Comparison of ENCODE assay signal across 8 cellular contexts in the genomic region with DNA sequence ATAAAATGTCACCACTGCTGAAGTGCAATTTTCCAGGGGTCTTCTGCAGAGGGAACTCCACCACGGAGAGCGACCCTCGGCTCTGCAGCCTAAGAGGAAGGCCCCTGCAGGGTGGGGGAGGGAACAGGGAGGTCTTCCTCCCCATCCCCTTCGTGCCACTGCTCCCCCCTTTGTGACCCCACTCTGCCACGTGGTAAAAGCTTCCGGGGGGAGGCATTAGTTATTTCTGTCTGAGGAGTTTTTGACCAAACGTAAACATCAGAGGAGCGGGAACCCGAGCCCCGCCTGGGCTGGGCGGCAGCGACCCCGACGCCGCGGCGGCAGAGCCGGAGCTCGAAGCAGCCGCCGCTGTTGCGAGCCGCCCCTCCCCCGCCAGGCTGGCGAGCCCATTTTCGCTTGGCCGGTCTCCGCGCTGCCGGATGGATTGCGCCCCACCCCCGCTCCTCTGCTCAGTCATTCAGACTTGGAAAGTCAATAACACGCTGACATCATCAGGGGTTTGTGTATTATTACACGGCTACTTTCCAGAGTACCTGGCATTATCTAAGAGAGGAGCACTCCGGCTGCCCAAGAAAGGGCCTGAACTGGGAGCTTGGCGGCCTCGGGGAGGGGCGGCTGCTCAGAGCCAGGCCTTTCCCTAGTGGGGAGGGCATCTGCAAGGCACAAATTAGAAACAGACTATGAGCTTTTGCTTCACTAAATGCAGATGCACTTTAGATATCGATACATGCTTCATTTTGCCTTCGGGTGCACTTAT.
DNase-seq lines count a peak whose midpoint lies in the region; ATAC-seq and TF ChIP-seq lines count a peak whose summit lies in the region.

No MANE protein-coding gene starts in this region.

- H3K27ac ChIP-seq in AG04450 (ENCODE audit: low read depth, low read length) = peak overlapping the region; percentile 31

- H3K27me3 ChIP-seq in AG04450 (ENCODE audit: control insufficient read depth, insufficient read depth, low read length) = no peaks in the 10 kb centered on the region

- H3K4me3 Mint-ChIP-seq in WTC11 (peak overlapping the region; percentile 68), immature natural killer cell (peak overlapping the region; percentile 91 to 94 (median 93))

- peaks cover 4% of the 10 kb centered on the region; the same call in 1 of the 2 replicates for H3K9me3 ChIP-seq in AG04450 (ENCODE audit: control insufficient read depth, insufficient read depth, low read length)

- POLR2A ChIA-PET in AG04450 (lab: Yijun Ruan, JAX) = interaction anchor here (0.6 to 2.2 kb wide), 10 partner anchors 10 to 546 kb away, joined by 3 to 32 read pairs (median 3); a partner anchor contains a TSS
- POLR2A ChIA-PET in WTC11 (lab: Charles Lee) = interaction anchor here (0.6 to 5.0 kb wide), 4 partner anchors 112 to 309 kb away, joined by 3 to 78 read pairs (median 4); a partner anchor contains a TSS

- H3K27me3 Mint-ChIP-seq in WTC11 (ENCODE audit: low read depth) (peaks cover 24% of the 10 kb centered on the region), immature natural killer cell (ENCODE audit: low read depth in 3 of 3) (peaks cover 29 to 33% (median 30%) of the 10 kb centered on the region in 3 donors)

- H3K9me3 Mint-ChIP-seq in WTC11 (no peaks in the 10 kb centered on the region), immature natural killer cell (peaks cover 0 to 5% (median 0%) of the 10 kb centered on the region in 6 donors)

- peak overlapping the region; percentile 98 for H3K27ac Mint-ChIP-seq in WTC11
- peak overlapping the region; percentile 95 to 99 (median 98) for H3K27ac Mint-ChIP-seq in immature natural killer cell

- no peaks in the 10 kb centered on the region for H3K36me3 Mint-ChIP-seq in WTC11
- no peaks in the 10 kb centered on the region for H3K36me3 Mint-ChIP-seq in immature natural killer cell

- 0 out of 2 replicates have a peak, but pooled peaks have one; percentile 13 for TF ChIP-seq CTCF in AG04450 (IDR thresholded peaks at IDR 0.05; ENCODE audit: low read depth, low read length)
- no peak for TF ChIP-seq CTCF in WTC11 (IDR thresholded peaks at IDR 0.05)
- no peak for TF ChIP-seq CTCF in cardiac fibroblast (IDR thresholded peaks at IDR 0.05; ENCODE audit: low read depth, low read length)

- ATAC-seq in GM18907 (IDR thresholded peaks at IDR 0.05; ENCODE audit: unreplicated experiment) (peak; percentile 76), HG03159 (IDR thresholded peaks at IDR 0.05; ENCODE audit: unreplicated experiment) (peak; percentile 69), WTC11 (peak; percentile 77)

- H3K4me1 Mint-ChIP-seq in WTC11 (peaks cover 52% of the 10 kb centered on the region), immature natural killer cell (peaks cover 48 to 54% of the 10 kb centered on the region in 2 donors)

- DNase-seq in AG04450 (ENCODE audit: low read depth, low spot score) (peak; percentile 98), NCI-H2227 (lab: John Stamatoyannopoulos, UW; ENCODE audit: unreplicated experiment) (peak; percentile 98), WTC11 (ENCODE audit: low spot score) (peak; percentile 96), cardiac fibroblast (ENCODE audit: low read depth in 2 of 2) (peak; percentile 99 to 100), immature natural killer cell (peak; percentile 95 to 96 (median 95)), smooth muscle cell of the brain vasculature (ENCODE audit: low read depth, low spot score) (peak; percentile 95)

- CTCF ChIA-PET in AG04450 (lab: Charles Lee) (interaction anchor here (0.7 to 1.8 kb wide), 3 partner anchors 23 to 309 kb away, joined by 5 to 9 read pairs (median 6); no protein-coding TSS in a partner anchor), WTC11 (lab: Charles Lee) (interaction anchor here (0.6 to 1.9 kb wide), 4 partner anchors 122 to 539 kb away, joined by 3 to 11 read pairs (median 4); a partner anchor contains a TSS)

- H3K4me3 ChIP-seq in AG04450 (ENCODE audit: low read depth, low read length) (peak overlapping the region; percentile 39), cardiac fibroblast (replicated peaks in 1 of 2; ENCODE audit: low read depth in 2 of 2, low read length in 2 of 2) (no peak overlapping the region)

TF ChIP-seq in WTC11, 78 proteins besides CTCF, POLR2A, EP300 and RAD21 (continues in another document):
- TF ChIP-seq JUN (CRISPR knock-in tag; IDR thresholded peaks at IDR 0.05) (no peak), OVOL2 (CRISPR knock-in tag; IDR thresholded peaks at IDR 0.05; ENCODE audit: borderline replicate concordance) (no peak), ZNF423 (CRISPR knock-in tag; IDR thresholded peaks at IDR 0.05) (peak; percentile 67; the same call in 1 of the 2 replicates), SP1 (CRISPR knock-in tag; conservative IDR thresholded peaks at IDR 0.05) (peak; percentile 86), KAT7 (CRISPR knock-in tag; IDR thresholded peaks at IDR 0.05; ENCODE audit: borderline replicate concordance) (no peak), NR1H2 (CRISPR knock-in tag; IDR thresholded peaks at IDR 0.05) (no peak), EMX1 (CRISPR knock-in tag; IDR thresholded peaks at IDR 0.05) (no peak), ZNF219 (CRISPR knock-in tag; IDR thresholded peaks at IDR 0.05; ENCODE audit: borderline replicate concordance) (no peak), GABPB1 (CRISPR knock-in tag; IDR thresholded peaks at IDR 0.05) (peak; percentile 91), ZNF263 (CRISPR knock-in tag; IDR thresholded peaks at IDR 0.05; ENCODE audit: low read depth) (no peak), CREB1 (CRISPR knock-in tag; IDR thresholded peaks at IDR 0.05) (peak; percentile 77), PRRX2 (CRISPR knock-in tag; IDR thresholded peaks at IDR 0.05) (no peak)
- TF ChIP-seq, protein P1, sequence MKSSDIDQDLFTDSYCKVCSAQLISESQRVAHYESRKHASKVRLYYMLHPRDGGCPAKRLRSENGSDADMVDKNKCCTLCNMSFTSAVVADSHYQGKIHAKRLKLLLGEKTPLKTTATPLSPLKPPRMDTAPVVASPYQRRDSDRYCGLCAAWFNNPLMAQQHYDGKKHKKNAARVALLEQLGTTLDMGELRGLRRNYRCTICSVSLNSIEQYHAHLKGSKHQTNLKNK (CRISPR knock-in tag; IDR thresholded peaks at IDR 0.05) = no peak
- TF ChIP-seq, protein P2, sequence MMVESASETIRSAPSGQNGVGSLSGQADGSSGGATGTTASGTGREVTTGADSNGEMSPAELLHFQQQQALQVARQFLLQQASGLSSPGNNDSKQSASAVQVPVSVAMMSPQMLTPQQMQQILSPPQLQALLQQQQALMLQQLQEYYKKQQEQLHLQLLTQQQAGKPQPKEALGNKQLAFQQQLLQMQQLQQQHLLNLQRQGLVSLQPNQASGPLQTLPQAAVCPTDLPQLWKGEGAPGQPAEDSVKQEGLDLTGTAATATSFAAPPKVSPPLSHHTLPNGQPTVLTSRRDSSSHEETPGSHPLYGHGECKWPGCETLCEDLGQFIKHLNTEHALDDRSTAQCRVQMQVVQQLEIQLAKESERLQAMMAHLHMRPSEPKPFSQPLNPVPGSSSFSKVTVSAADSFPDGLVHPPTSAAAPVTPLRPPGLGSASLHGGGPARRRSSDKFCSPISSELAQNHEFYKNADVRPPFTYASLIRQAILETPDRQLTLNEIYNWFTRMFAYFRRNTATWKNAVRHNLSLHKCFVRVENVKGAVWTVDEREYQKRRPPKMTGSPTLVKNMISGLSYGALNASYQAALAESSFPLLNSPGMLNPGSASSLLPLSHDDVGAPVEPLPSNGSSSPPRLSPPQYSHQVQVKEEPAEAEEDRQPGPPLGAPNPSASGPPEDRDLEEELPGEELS (CRISPR knock-in tag; IDR thresholded peaks at IDR 0.05) = peak; percentile 96
- TF ChIP-seq, protein P3, sequence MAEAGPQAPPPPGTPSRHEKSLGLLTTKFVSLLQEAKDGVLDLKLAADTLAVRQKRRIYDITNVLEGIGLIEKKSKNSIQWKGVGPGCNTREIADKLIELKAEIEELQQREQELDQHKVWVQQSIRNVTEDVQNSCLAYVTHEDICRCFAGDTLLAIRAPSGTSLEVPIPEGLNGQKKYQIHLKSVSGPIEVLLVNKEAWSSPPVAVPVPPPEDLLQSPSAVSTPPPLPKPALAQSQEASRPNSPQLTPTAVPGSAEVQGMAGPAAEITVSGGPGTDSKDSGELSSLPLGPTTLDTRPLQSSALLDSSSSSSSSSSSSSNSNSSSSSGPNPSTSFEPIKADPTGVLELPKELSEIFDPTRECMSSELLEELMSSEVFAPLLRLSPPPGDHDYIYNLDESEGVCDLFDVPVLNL (CRISPR knock-in tag; IDR thresholded peaks at IDR 0.05; ENCODE audit: borderline replicate concordance, low read depth) = no peak
- TF ChIP-seq, protein P4, sequence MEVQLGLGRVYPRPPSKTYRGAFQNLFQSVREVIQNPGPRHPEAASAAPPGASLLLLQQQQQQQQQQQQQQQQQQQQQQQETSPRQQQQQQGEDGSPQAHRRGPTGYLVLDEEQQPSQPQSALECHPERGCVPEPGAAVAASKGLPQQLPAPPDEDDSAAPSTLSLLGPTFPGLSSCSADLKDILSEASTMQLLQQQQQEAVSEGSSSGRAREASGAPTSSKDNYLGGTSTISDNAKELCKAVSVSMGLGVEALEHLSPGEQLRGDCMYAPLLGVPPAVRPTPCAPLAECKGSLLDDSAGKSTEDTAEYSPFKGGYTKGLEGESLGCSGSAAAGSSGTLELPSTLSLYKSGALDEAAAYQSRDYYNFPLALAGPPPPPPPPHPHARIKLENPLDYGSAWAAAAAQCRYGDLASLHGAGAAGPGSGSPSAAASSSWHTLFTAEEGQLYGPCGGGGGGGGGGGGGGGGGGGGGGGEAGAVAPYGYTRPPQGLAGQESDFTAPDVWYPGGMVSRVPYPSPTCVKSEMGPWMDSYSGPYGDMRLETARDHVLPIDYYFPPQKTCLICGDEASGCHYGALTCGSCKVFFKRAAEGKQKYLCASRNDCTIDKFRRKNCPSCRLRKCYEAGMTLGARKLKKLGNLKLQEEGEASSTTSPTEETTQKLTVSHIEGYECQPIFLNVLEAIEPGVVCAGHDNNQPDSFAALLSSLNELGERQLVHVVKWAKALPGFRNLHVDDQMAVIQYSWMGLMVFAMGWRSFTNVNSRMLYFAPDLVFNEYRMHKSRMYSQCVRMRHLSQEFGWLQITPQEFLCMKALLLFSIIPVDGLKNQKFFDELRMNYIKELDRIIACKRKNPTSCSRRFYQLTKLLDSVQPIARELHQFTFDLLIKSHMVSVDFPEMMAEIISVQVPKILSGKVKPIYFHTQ (CRISPR knock-in tag; IDR thresholded peaks at IDR 0.05) = 0 out of 2 replicates have a peak, but pooled peaks have one; percentile 15
